ENCODE assay signal across 10 cellular contexts in genomic region chr4:123127218-123127617, GRCh38.
A peak's percentile ranks its signal among the peaks of the same experiment; 100 is the strongest.
DNase-seq lines count a peak whose midpoint lies in the region; ATAC-seq and TF ChIP-seq lines count a peak whose summit lies in the region.
"Had no signal": no experiment of that assay in that cellular context is flagged by ENCODE, and none has a peak within 500 bp of the region (broad histone marks: within the 10 kb centered on the region; RNA-seq: fewer than 3 reads in every experiment).

No MANE protein-coding gene starts in this region.

- no peak overlapping the region for H3K4me3 ChIP-seq in mammary epithelial cell (replicated peaks in 1 of 3; ENCODE audit: insufficient read depth in 1 of 3, low read depth in 2 of 3, low read length in 3 of 3)
- no peak overlapping the region for H3K4me3 ChIP-seq in liver (ENCODE audit: low read depth in 1 of 3, low read length in 3 of 3)

- no peak for ATAC-seq in GM19328 (IDR thresholded peaks at IDR 0.05; ENCODE audit: unreplicated experiment)

- H3K27ac ChIP-seq in mammary epithelial cell (ENCODE audit: insufficient read depth, low read depth, low read length) = peak overlapping the region; percentile 89
- H3K27ac ChIP-seq in liver (ENCODE audit: low read depth in 1 of 2, low read length in 2 of 2) = no peak overlapping the region

- in situ Hi-C loops in mammary epithelial cell (cut with MboI; ENCODE audit: low sequenced_read_pairs in 2 of 2) = loop anchor here in 1 of 2 donors (10.0 to 25.0 kb wide), 3 partner anchors 260 to 985 kb away; partner anchors contain the start of gene SPRY1

- TF ChIP-seq RAD21 in liver (IDR thresholded peaks at IDR 0.05) = peak; percentile 50 to 63

- H4K20me1 ChIP-seq in mammary epithelial cell (ENCODE audit: insufficient read depth, low read length) = no peaks in the 10 kb centered on the region

- peak overlapping the region; percentile 80 for H3K4me2 ChIP-seq in mammary epithelial cell (ENCODE audit: insufficient read depth, low read depth, low read length)

- intact Hi-C loops in mammary epithelial cell (cut with micrococcal nuclease) = loop anchor here (1.0 to 5.0 kb wide), 6 partner anchors 270 to 1195 kb away; no protein-coding TSS in a partner anchor

- CTCF ChIA-PET in mammary epithelial cell (lab: Charles Lee; ENCODE audit: low non-redundant PET) = interaction anchor here (0.7 to 0.9 kb wide), 2 partner anchors 645 to 1137 kb away, joined by 3 to 4 read pairs; no protein-coding TSS in a partner anchor

- no peaks in the 10 kb centered on the region for H3K79me2 ChIP-seq in mammary epithelial cell (ENCODE audit: insufficient read depth, low read length)

- no peaks in the 10 kb centered on the region for H3K36me3 ChIP-seq in mammary epithelial cell (ENCODE audit: insufficient read depth, low read length)
- H3K36me3 ChIP-seq in liver (ENCODE audit: control insufficient read depth in 4 of 4, insufficient read depth in 3 of 4, low read depth in 1 of 4, low read length in 3 of 4) = no peaks in the 10 kb centered on the region

- dilution Hi-C loops in mammary epithelial cell (cut with HindIII; ENCODE audit: low sequenced_read_pairs) = no loop called here

- 10% methylated on average over 1 of the region's 1 CpG for WGBS in mammary epithelial cell (ENCODE audit: low coverage, missing lambda C conversion rate)
- WGBS in liver = 76% methylated on average over 1 of the region's 1 CpG

- peak; percentile 33 for TF ChIP-seq CTCF in AG09319 (IDR thresholded peaks at IDR 0.05; ENCODE audit: low read depth, low read length)
- peak; percentile 14 to 42 for TF ChIP-seq CTCF in mammary epithelial cell (conservative IDR thresholded peaks at IDR 0.05 in 1 of 2, IDR thresholded peaks at IDR 0.05 in 1 of 2; ENCODE audit: extremely low read depth in 1 of 2, insufficient read depth in 1 of 2, low read depth in 1 of 2, low read length in 2 of 2)
- TF ChIP-seq CTCF in liver (IDR thresholded peaks at IDR 0.05; ENCODE audit: low read depth, low read length, missing input control) = no peak

- DNase-seq in AG09319 (ENCODE audit: extremely low read depth, low read depth) (no peak), LHCN-M2 (ENCODE audit: low read depth) (peak; percentile 44), mammary epithelial cell (peak; percentile 9), NCI-H345 (lab: John Stamatoyannopoulos, UW) (no peak)
- no peak for DNase-seq in activated T-cell treated with anti-CD3 and anti-CD28 coated beads, Interleukin-2, amount 50 U/mL, for 1 hour
- DNase-seq in activated CD4-positive, alpha-beta T cell treated with anti-CD3 and anti-CD28 coated beads, Interleukin-2, amount 50 U/mL, for 48 hours = no peak
- DNase-seq: activated T-cell treated with anti-CD3 and anti-CD28 coated beads, Interleukin-2, amount 50 U/mL, for 48 hours; SIG-M5 had no signal

- H3K27me3 ChIP-seq in mammary epithelial cell (ENCODE audit: insufficient read depth, low read length) (no peaks in the 10 kb centered on the region), liver (ENCODE audit: control insufficient read depth in 4 of 4, insufficient read depth in 4 of 4, low read length in 3 of 4) (no peaks in the 10 kb centered on the region)

- H3K4me1 ChIP-seq in mammary epithelial cell (ENCODE audit: insufficient read depth, low read length) (peaks cover 3% of the 10 kb centered on the region), liver (ENCODE audit: control insufficient read depth in 4 of 4, insufficient read depth in 4 of 4, low read length in 3 of 4) (no peaks in the 10 kb centered on the region)

- H3K9ac ChIP-seq in mammary epithelial cell (ENCODE audit: insufficient read depth, low read length) = no peak overlapping the region
- H3K9ac ChIP-seq in liver (ENCODE audit: low read depth in 1 of 2, low read length in 2 of 2) = no peak overlapping the region

- no TSS peak for BruUV-seq in mammary epithelial cell (replicated peaks; lab: Mats Ljungman, UMichigan)

- H3K9me3 ChIP-seq in mammary epithelial cell (replicated peaks; ENCODE audit: insufficient read depth, low read length) = no peaks in the 10 kb centered on the region
- H3K9me3 ChIP-seq in liver (ENCODE audit: control insufficient read depth in 4 of 4, low read length in 3 of 4) = no peaks in the 10 kb centered on the region

- H2AFZ ChIP-seq in mammary epithelial cell (ENCODE audit: low read depth, low read length) = no peak overlapping the region

TF ChIP-seq in liver, 16 proteins besides CTCF, POLR2A, EP300 and RAD21:
- TF ChIP-seq RXRA (IDR thresholded peaks at IDR 0.05) (no peak), YY1 (IDR thresholded peaks at IDR 0.05) (no peak), HNF4A (conservative IDR thresholded peaks at IDR 0.05) (no peak), JUND (IDR thresholded peaks at IDR 0.05) (no peak), SP1 (IDR thresholded peaks at IDR 0.05) (no peak), ATF3 (IDR thresholded peaks at IDR 0.05) (no peak), MAX (IDR thresholded peaks at IDR 0.05) (no peak), TAF1 (conservative IDR thresholded peaks at IDR 0.05) (no peak), FOXA2 (IDR thresholded peaks at IDR 0.05) (no peak), GABPA (IDR thresholded peaks at IDR 0.05 in 1 of 2, conservative IDR thresholded peaks at IDR 0.05 in 1 of 2) (no peak), NR2F2 (IDR thresholded peaks at IDR 0.05) (no peak)

Comparison
In these comparisons a context has a peak if more than half of its experiments do, and no peak if none do; other contexts are left out.
1. DNase-seq: peak in LHCN-M2 (single experiment) and mammary epithelial cell (single experiment); none in AG09319 (single experiment), activated T-cell treated with anti-CD3 and anti-CD28 coated beads, Interleukin-2, amount 50 U/mL, for 1 hour (single experiment), NCI-H345 (single experiment) and activated CD4-positive, alpha-beta T cell treated with anti-CD3 and anti-CD28 coated beads, Interleukin-2, amount 50 U/mL, for 48 hours (0 of 2).